1 cellular context compared by ENCODE assay signal in the genomic region with DNA sequence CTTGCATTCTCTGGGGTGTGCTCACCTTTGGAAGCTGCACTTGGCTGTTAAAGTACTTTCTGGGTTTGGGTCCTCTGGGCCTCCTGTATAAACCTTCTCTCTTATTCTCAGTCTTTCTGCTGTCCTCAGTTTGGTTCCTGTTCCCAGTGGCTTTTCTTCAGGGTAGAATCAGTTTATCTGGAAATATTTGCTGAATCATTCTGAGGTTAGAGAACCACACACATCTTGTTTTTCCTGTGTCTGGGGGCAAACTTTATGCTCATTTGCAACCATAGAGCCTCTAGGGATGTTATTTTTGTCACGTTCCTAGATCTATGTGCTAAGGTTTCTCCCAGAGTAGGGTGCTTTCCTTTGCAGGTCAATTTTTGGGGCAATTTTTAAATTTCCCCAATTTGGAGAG.
TF ChIP-seq lines count a peak whose summit lies in the region.

No MANE protein-coding gene starts in this region.

TF ChIP-seq in H1, 55 proteins besides CTCF, POLR2A, EP300 and RAD21:
- TF ChIP-seq PHF8 (conservative IDR thresholded peaks at IDR 0.05; ENCODE audit: low read depth, low read length) (no peak), EZH2 (IDR thresholded peaks at IDR 0.05; ENCODE audit: low read depth, low read length, severe bottlenecking) (no peak), HDAC2 (IDR thresholded peaks at IDR 0.05; ENCODE audit: borderline replicate concordance in 1 of 2, low read depth in 2 of 2, low read length in 2 of 2) (no peak), SIN3A (conservative IDR thresholded peaks at IDR 0.05 in 1 of 2, IDR thresholded peaks at IDR 0.05 in 1 of 2; ENCODE audit: low read depth in 1 of 2, low read length in 2 of 2) (no peak), TCF12 (IDR thresholded peaks at IDR 0.05; ENCODE audit: low read depth, low read length) (no peak), YY1 (IDR thresholded peaks at IDR 0.05; ENCODE audit: low read depth, low read length) (no peak), SIRT6 (IDR thresholded peaks at IDR 0.05; ENCODE audit: low read length) (no peak), RBBP5 (IDR thresholded peaks at IDR 0.05; ENCODE audit: borderline replicate concordance, low read depth, low read length) (no peak), BACH1 (IDR thresholded peaks at IDR 0.05; ENCODE audit: low read length) (no peak), EGR1 (IDR thresholded peaks at IDR 0.05; ENCODE audit: borderline replicate concordance, low read depth, low read length) (no peak), JUND (IDR thresholded peaks at IDR 0.05; ENCODE audit: low read length) (no peak), TAF7 (optimal IDR thresholded peaks at IDR 0.05; ENCODE audit: borderline replicate concordance, low read depth, low read length) (no peak), KDM5A (IDR thresholded peaks at IDR 0.05; ENCODE audit: low read length) (no peak), GABPA (IDR thresholded peaks at IDR 0.05; ENCODE audit: borderline replicate concordance, insufficient read depth, low read length) (no peak)
- TF ChIP-seq, protein P1, sequence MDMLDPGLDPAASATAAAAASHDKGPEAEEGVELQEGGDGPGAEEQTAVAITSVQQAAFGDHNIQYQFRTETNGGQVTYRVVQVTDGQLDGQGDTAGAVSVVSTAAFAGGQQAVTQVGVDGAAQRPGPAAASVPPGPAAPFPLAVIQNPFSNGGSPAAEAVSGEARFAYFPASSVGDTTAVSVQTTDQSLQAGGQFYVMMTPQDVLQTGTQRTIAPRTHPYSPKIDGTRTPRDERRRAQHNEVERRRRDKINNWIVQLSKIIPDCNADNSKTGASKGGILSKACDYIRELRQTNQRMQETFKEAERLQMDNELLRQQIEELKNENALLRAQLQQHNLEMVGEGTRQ (IDR thresholded peaks at IDR 0.05; ENCODE audit: low read length) = no peak
- TF ChIP-seq, protein P2, sequence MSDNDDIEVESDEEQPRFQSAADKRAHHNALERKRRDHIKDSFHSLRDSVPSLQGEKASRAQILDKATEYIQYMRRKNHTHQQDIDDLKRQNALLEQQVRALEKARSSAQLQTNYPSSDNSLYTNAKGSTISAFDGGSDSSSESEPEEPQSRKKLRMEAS (IDR thresholded peaks at IDR 0.05) = no peak
